Comparison of ENCODE assay signal across 20 cellular contexts in the genomic region with DNA sequence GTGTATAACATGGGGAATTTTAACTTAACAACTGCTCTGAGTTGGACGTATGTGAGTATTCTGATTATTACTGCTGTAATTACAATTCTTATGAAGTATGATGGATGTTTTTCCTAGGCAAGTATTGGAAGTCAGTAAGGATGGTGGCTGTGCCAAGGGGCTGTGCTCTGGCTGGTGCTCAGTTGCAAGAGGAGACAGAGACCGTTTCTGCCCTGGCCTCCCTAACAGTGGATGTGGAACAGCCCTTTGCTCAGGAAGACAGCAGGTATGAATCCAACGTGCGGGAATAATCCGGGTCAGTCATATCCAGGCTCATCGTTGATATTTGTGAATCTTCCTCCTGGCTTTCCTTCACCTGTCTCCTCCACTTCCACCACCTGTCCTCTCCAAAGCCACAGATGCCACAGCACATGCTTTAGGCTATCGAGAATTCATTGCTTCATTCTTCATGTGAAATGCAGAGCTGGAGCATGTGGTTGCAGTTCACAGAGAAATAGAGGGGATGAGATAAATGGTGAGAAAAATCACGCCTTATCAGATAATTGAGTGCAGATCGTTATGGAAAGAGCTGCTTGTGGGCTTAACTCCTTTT.
"Had no signal": no experiment of that assay in that cellular context is flagged by ENCODE, and none has a peak within 500 bp of the region (broad histone marks: within the 10 kb centered on the region; RNA-seq: fewer than 3 reads in every experiment).

No MANE protein-coding gene starts in this region.

- H3K9me3 ChIP-seq: gastrocnemius medialis, prostate gland, right atrium auricular region had no signal

- H3K9me3 Mint-ChIP-seq: activated B cell treated with CpG ODN at 0.5 μM for 24 hours; activated naive CD4-positive, alpha-beta T cell treated with anti-CD3 and anti-CD28 coated beads for 36 hours had no signal

- H3K27me3 Mint-ChIP-seq: activated B cell treated with CpG ODN at 0.5 μM for 24 hours; activated CD8-positive, alpha-beta T cell treated with anti-CD3 and anti-CD28 coated beads for 36 hours; activated T-helper 17 cell treated with anti-CD3 and anti-CD28 coated beads, Interleukin-2, amount 50 U/mL, for 72 hours; stimulated activated naive CD8-positive, alpha-beta T cell treated with anti-CD3 and anti-CD28 coated beads, Interleukin-15, Interleukin-2, amounts not matched to agents 100 ng/mL and 50 ng/mL, for 24 hours had no signal

- H3K27ac Mint-ChIP-seq: activated B cell treated with CpG ODN at 0.5 μM for 24 hours; activated CD8-positive, alpha-beta T cell treated with anti-CD3 and anti-CD28 coated beads for 36 hours; activated naive CD4-positive, alpha-beta T cell treated with anti-CD3 and anti-CD28 coated beads for 36 hours; activated T-helper 17 cell treated with anti-CD3 and anti-CD28 coated beads, Interleukin-2, amount 50 U/mL, for 72 hours; stimulated activated naive CD8-positive, alpha-beta T cell treated with anti-CD3 and anti-CD28 coated beads, Interleukin-15, Interleukin-2, amounts not matched to agents 100 ng/mL and 50 ng/mL, for 24 hours had no signal

- ATAC-seq: activated CD8-positive, alpha-beta T cell treated with anti-CD3 and anti-CD28 coated beads for 36 hours; activated T-helper 17 cell treated with anti-CD3 and anti-CD28 coated beads, Interleukin-2, amount 50 U/mL, for 72 hours; esophagus mucosa; gastrocnemius medialis; left lobe of liver had no signal

- H3K27ac ChIP-seq: gastrocnemius medialis, prostate gland, right atrium auricular region, skin epidermis had no signal

- H3K4me1 Mint-ChIP-seq: activated B cell treated with CpG ODN at 0.5 μM for 24 hours; activated T-helper 17 cell treated with anti-CD3 and anti-CD28 coated beads, Interleukin-2, amount 50 U/mL, for 72 hours had no signal

- DNase-seq: activated B cell treated with CpG ODN at 0.5 μM for 24 hours; activated CD4-positive, alpha-beta T cell treated with anti-CD3 and anti-CD28 coated beads for 48 hours; activated CD8-positive, alpha-beta T cell treated with anti-CD3 and anti-CD28 coated beads for 36 hours; activated naive CD4-positive, alpha-beta T cell treated with anti-CD3 and anti-CD28 coated beads for 36 hours; activated T-cell treated with anti-CD3 and anti-CD28 coated beads, Interleukin-2, amount 50 U/mL, for 1 hour; effector CD8-positive, alpha-beta T cell; gastrocnemius medialis; head of caudate nucleus; kidney; T-helper 1 cell; T-helper 9 cell; trophoblast cell had no signal

- H3K4me1 ChIP-seq: prostate gland had no signal

- H3K4me3 Mint-ChIP-seq: activated B cell treated with CpG ODN at 0.5 μM for 24 hours; activated CD8-positive, alpha-beta T cell treated with anti-CD3 and anti-CD28 coated beads for 36 hours; activated naive CD4-positive, alpha-beta T cell treated with anti-CD3 and anti-CD28 coated beads for 36 hours; activated T-helper 17 cell treated with anti-CD3 and anti-CD28 coated beads, Interleukin-2, amount 50 U/mL, for 72 hours; stimulated activated naive CD8-positive, alpha-beta T cell treated with anti-CD3 and anti-CD28 coated beads, Interleukin-15, Interleukin-2, amounts not matched to agents 100 ng/mL and 50 ng/mL, for 24 hours had no signal

- H3K27me3 ChIP-seq: gastrocnemius medialis, right atrium auricular region had no signal

- H3K36me3 ChIP-seq: gastrocnemius medialis, prostate gland, right atrium auricular region had no signal

- H3K4me3 ChIP-seq: gastrocnemius medialis, lung, prostate gland, right atrium auricular region, skin epidermis had no signal
